8 cellular contexts compared by ENCODE assay signal in the genomic region with DNA sequence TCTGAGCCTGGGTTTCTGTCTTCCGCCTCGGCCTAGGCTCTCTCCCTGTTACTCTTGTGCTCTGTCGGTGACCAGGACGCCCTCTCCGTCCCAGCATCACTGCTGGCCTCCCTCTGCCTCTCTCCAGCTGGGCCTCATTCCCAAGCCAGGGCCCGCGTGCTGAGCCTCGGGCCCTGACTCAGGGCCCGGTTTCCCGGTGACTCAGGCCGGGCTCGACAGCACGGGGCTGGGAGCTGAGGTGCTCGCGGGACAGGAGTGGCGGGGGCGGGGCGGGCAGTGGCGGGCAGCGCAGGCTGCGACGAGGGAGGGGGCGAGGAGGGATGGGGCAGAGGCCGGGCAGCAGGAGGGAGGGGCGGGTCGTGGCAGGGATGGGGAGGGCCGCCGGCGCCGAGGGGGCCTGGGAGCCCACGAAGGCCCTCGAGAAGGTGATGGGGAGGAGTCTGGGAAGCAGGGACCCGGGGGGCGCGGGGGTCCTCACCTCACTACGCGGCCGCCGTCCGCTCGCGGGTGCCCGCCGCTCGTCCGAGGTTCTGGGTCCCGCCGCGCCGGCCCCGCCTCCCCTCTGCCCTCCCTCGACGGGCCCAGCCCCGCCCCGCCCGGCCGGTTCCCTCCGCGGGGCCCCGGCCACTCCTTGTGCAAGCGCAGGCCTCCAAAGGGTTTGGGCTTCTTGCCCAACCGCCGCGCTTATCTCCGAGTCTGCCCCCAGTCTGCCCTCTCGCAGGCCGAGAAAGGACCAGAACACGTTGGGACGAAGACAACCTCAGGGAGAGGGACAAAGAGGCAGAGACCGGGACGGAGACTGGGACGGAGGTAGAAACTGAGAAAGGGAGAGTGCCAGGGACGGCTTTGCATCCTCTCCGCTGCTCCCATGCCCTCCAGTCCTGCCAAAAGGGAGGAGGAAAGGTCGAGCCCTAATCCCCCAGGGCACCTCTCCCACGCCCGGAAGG. TPM values are rescaled to one million over a fixed set of nuclear protein-coding genes. Genes with fewer than 3 reads are reported as not detected.
DNase-seq lines count a peak whose midpoint lies in the region; ATAC-seq, FAIRE-seq and TF ChIP-seq lines count a peak whose summit lies in the region.

Gene ARAP3 (minus strand): TSS at position 536 of the 947 bp plus-strand sequence. CDS start 1,744 bp downstream, outside the sequence.

- peak within 1 kb of the TSS; percentile 12 for H3K27ac Mint-ChIP-seq in Caco-2 (ENCODE audit: unreplicated experiment)

- peak within 1 kb of the TSS; percentile 65 for H3K4me3 Mint-ChIP-seq in Caco-2 (ENCODE audit: unreplicated experiment)

- BruUV-seq in Caco-2 (replicated peaks; lab: Mats Ljungman, UMichigan): no TSS peak

- H3K27ac ChIP-seq in left lung: peak within 1 kb of the TSS; percentile 85 to 94

- peaks cover 15% of the 10 kb centered on the region for H3K4me1 ChIP-seq in Caco-2
- H3K4me1 ChIP-seq in left lung: peaks cover 3 to 49% of the 10 kb centered on the region in 2 donors

- TF ChIP-seq CTCF in Caco-2 (IDR thresholded peaks at IDR 0.05; ENCODE audit: insufficient read depth in 1 of 2, low read depth in 1 of 2, low read length in 1 of 2, severe bottlenecking in 1 of 2, unreplicated experiment in 1 of 2) (no peak), left lung (IDR thresholded peaks at IDR 0.05) (no peak), D721Med (IDR thresholded peaks at IDR 0.05; ENCODE audit: insufficient read depth, missing control alignments) (no peak)

- H3K4me1 Mint-ChIP-seq in Caco-2 (ENCODE audit: low read depth, unreplicated experiment): peaks cover 13% of the 10 kb centered on the region

- DNase-seq in Caco-2: peak; percentile 86
- peak; percentile 87 for DNase-seq in M059J (ENCODE audit: low read depth)
- DNase-seq in activated CD4-positive, alpha-beta T cell treated with anti-CD3 and anti-CD28 coated beads, Interleukin-2, amount 50 U/mL, for 48 hours: peak; percentile 48 to 55
- peak; percentile 16 for DNase-seq in effector CD4-positive, alpha-beta T cell
- peak; percentile 90 to 99 for DNase-seq in left lung
- DNase-seq in stimulated activated CD4-positive, alpha-beta T cell treated with anti-CD3 and anti-CD28 coated beads, Interleukin-4, amount 100 ng/mL, for 1 hour: peak; percentile 41
- no peak for DNase-seq in D721Med (ENCODE audit: insufficient read length, low spot score)
- no peak for DNase-seq in DMS114 treated with DMSO at 0.1 percent for 48 hours (lab: John Stamatoyannopoulos, UW; ENCODE audit: unreplicated experiment)

- H3K9me3 Mint-ChIP-seq in Caco-2 (ENCODE audit: unreplicated experiment): no peaks in the 10 kb centered on the region

- CTCF ChIA-PET in Caco-2 (lab: Charles Lee): interaction anchor here (0.6 to 0.7 kb wide), 3 partner anchors 13 to 196 kb away, joined by 4 to 6 read pairs (median 4); partner anchors contain the start of gene PCDH1

- H3K4me3 ChIP-seq in Caco-2 (ENCODE audit: low read depth, low read length) (peak within 1 kb of the TSS; percentile 63), left lung (peak within 1 kb of the TSS; percentile 46 to 60)

- H3K36me3 ChIP-seq in Caco-2 (ENCODE audit: control insufficient read depth, insufficient read depth, low read length) (no peaks in the 10 kb centered on the region), left lung (peaks cover 0 to 15% of the 10 kb centered on the region in 2 donors)

- no peaks in the 10 kb centered on the region for H3K9me3 ChIP-seq in Caco-2
- no peaks in the 10 kb centered on the region for H3K9me3 ChIP-seq in left lung

- intact Hi-C loops in Caco-2 (cut with micrococcal nuclease; ENCODE audit: unreplicated experiment): loop anchor here (1.0 kb wide), 2 partner anchors 13 to 17 kb away; no protein-coding TSS in a partner anchor
- intact Hi-C loops in left lung (cut with DNase I): no loop called here

- peak; percentile 96 for ATAC-seq in left lung

- POLR2A ChIA-PET in Caco-2 (lab: Charles Lee): interaction anchor here (0.6 kb wide), 1 partner anchor 194 kb away, joined by 6 read pairs; no protein-coding TSS in a partner anchor

- FAIRE-seq in D721Med (lab: Jason Lieb, UNC): no peak

- H3K36me3 Mint-ChIP-seq in Caco-2 (ENCODE audit: insufficient read depth, unreplicated experiment): peaks cover 6% of the 10 kb centered on the region

- no peaks in the 10 kb centered on the region for H3K27me3 ChIP-seq in Caco-2 (replicated peaks; ENCODE audit: control insufficient read depth, insufficient read depth, low read length)
- H3K27me3 ChIP-seq in left lung: no peaks in the 10 kb centered on the region

- H3K27me3 Mint-ChIP-seq in Caco-2 (ENCODE audit: insufficient read depth, unreplicated experiment): no peaks in the 10 kb centered on the region

RNA-seq across cellular contexts. Expression of gene ARAP3, which starts in this region (rescaled TPM):
- total RNA-seq in Caco-2 (2022) (6.3 and 7.5 TPM in 2 replicates), left lung (10 to 100 TPM; 20.5 to 41.0 TPM)
- 2.5 and 5.5 TPM in 2 replicates for total RNA-seq in M059J (2014; rRNA removed; shearing (Covaris generic))

Comparison
In these comparisons a context has a peak if more than half of its experiments do, and no peak if none do; other contexts are left out.
1. DNase-seq: peak in Caco-2 (2 of 2), M059J (single experiment), activated CD4-positive, alpha-beta T cell treated with anti-CD3 and anti-CD28 coated beads, Interleukin-2, amount 50 U/mL, for 48 hours (2 of 2), effector CD4-positive, alpha-beta T cell (single experiment), left lung (2 of 2) and stimulated activated CD4-positive, alpha-beta T cell treated with anti-CD3 and anti-CD28 coated beads, Interleukin-4, amount 100 ng/mL, for 1 hour (single experiment); none in D721Med (single experiment) and DMS114 treated with DMSO at 0.1 percent for 48 hours (single experiment).